ENCODE assay signal across 9 cellular contexts in the genomic region with DNA sequence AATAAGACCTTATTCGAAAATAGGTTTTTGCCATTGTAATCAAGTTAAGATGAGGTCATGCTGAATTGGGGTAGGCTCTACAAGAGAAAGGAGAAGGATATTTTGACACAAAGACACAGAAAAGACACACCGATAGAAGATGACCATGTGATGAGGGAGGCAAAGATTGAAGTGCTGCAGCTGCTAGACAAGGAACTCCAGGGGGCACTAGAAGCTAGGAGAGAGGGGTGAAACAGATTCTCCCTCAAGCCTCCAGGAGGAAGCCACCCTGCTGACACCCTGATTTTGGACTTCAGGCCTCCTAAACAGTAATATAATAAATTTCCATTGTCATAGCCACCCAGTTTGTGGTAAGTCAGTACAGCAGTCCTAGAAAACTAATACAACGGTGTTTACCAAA.
DNase-seq lines count a peak whose midpoint lies in the region; ATAC-seq, FAIRE-seq and TF ChIP-seq lines count a peak whose summit lies in the region.
"Had no signal": no experiment of that assay in that cellular context is flagged by ENCODE, and none has a peak within 500 bp of the region (broad histone marks: within the 10 kb centered on the region; RNA-seq: fewer than 3 reads in every experiment).

No MANE protein-coding gene starts in this region.

- H3K9me3 ChIP-seq in kidney (ENCODE audit: control insufficient read depth in 1 of 2, low read length in 2 of 2): no peaks in the 10 kb centered on the region

- no peak overlapping the region for H3K4me3 Mint-ChIP-seq in activated naive CD4-positive, alpha-beta T cell treated with anti-CD3 and anti-CD28 coated beads for 36 hours
- H3K4me3 Mint-ChIP-seq: immature natural killer cell had no signal

- no peak overlapping the region for H3K27ac ChIP-seq in kidney (ENCODE audit: low read depth in 2 of 2, low read length in 2 of 2)

- no peaks in the 10 kb centered on the region for H3K9me3 Mint-ChIP-seq in activated naive CD4-positive, alpha-beta T cell treated with anti-CD3 and anti-CD28 coated beads for 36 hours

- TF ChIP-seq CTCF in kidney (IDR thresholded peaks at IDR 0.05; ENCODE audit: borderline replicate concordance, extremely low read depth, insufficient read depth): no peak

- H3K4me1 ChIP-seq in kidney (ENCODE audit: control insufficient read depth in 1 of 2, insufficient read depth in 1 of 2, low read depth in 1 of 2, low read length in 2 of 2): no peaks in the 10 kb centered on the region

- FAIRE-seq in kidney (lab: Jason Lieb, UNC): no peak

- DNase-seq in ELR (ENCODE audit: low read depth): peak; percentile 64
- DNase-seq in RPMI8226: peak; percentile 80
- peak; percentile 17 for DNase-seq in iris pigment epithelial cell (ENCODE audit: low read depth)
- DNase-seq in effector CD8-positive, alpha-beta T cell (lab: John Stamatoyannopoulos, UW): no peak
- no peak for DNase-seq in kidney
- DNase-seq in activated gamma-delta T cell (lab: John Stamatoyannopoulos, UW): no peak
- no peak for DNase-seq in activated naive CD4-positive, alpha-beta T cell treated with anti-CD3 and anti-CD28 coated beads for 36 hours
- DNase-seq: immature natural killer cell had no signal

- H3K27ac Mint-ChIP-seq in activated naive CD4-positive, alpha-beta T cell treated with anti-CD3 and anti-CD28 coated beads for 36 hours: no peak overlapping the region
- H3K27ac Mint-ChIP-seq: immature natural killer cell had no signal

- peak; percentile 60 for ATAC-seq in HG02678 (IDR thresholded peaks at IDR 0.05; ENCODE audit: unreplicated experiment)

- intact Hi-C loops in kidney (cut with DNase I): no loop called here
- intact Hi-C loops in activated naive CD4-positive, alpha-beta T cell treated with anti-CD3 and anti-CD28 coated beads for 36 hours (cut with micrococcal nuclease): no loop called here

- no peaks in the 10 kb centered on the region for H3K4me1 Mint-ChIP-seq in activated naive CD4-positive, alpha-beta T cell treated with anti-CD3 and anti-CD28 coated beads for 36 hours (ENCODE audit: low read depth)
- H3K4me1 Mint-ChIP-seq: immature natural killer cell had no signal

- H3K27me3 Mint-ChIP-seq in activated naive CD4-positive, alpha-beta T cell treated with anti-CD3 and anti-CD28 coated beads for 36 hours (ENCODE audit: low read depth): peaks cover 3% of the 10 kb centered on the region

- CTCF ChIA-PET in activated naive CD4-positive, alpha-beta T cell treated with anti-CD3 and anti-CD28 coated beads for 36 hours (lab: Charles Lee): no interaction called here

- no peaks in the 10 kb centered on the region for H3K36me3 Mint-ChIP-seq in activated naive CD4-positive, alpha-beta T cell treated with anti-CD3 and anti-CD28 coated beads for 36 hours (ENCODE audit: low read depth)
- H3K36me3 Mint-ChIP-seq: immature natural killer cell had no signal

- H3K4me3 ChIP-seq in kidney (ENCODE audit: low read length in 2 of 2): no peak overlapping the region

- no peaks in the 10 kb centered on the region for H3K36me3 ChIP-seq in kidney (ENCODE audit: control insufficient read depth in 1 of 2, insufficient read depth in 2 of 2, low read length in 2 of 2)

- no peak overlapping the region for H3K9ac ChIP-seq in kidney (ENCODE audit: low read length in 2 of 2)

Comparison
In these comparisons a context has a peak if more than half of its experiments do, and no peak if none do; other contexts are left out.
1. DNase-seq: peak in ELR (single experiment), RPMI8226 (single experiment) and iris pigment epithelial cell (single experiment); none in effector CD8-positive, alpha-beta T cell (single experiment), kidney (single experiment), activated gamma-delta T cell (single experiment) and activated naive CD4-positive, alpha-beta T cell treated with anti-CD3 and anti-CD28 coated beads for 36 hours (single experiment).